Comparison of ENCODE assay signal across 10 cellular contexts in genomic region chr6:154474636-154475428, GRCh38. TPM values are rescaled to one million over a fixed set of nuclear protein-coding genes. Genes with fewer than 3 reads are reported as not detected.
DNase-seq lines count a peak whose midpoint lies in the region; ATAC-seq and TF ChIP-seq lines count a peak whose summit lies in the region.
"Had no signal": no experiment of that assay in that cellular context is flagged by ENCODE, and none has a peak within 500 bp of the region (broad histone marks: within the 10 kb centered on the region; RNA-seq: fewer than 3 reads in every experiment).

No MANE protein-coding gene starts in this region.

- no peaks in the 10 kb centered on the region for H3K36me3 ChIP-seq in RWPE2 (ENCODE audit: low read depth)
- no peaks in the 10 kb centered on the region for H3K36me3 ChIP-seq in CD8-positive, alpha-beta T cell (ENCODE audit: insufficient read depth, low read length)

- peaks cover 6% of the 10 kb centered on the region for H3K9me3 Mint-ChIP-seq in CD8-positive, alpha-beta T cell

- H3K4me1 Mint-ChIP-seq in CD8-positive, alpha-beta T cell (ENCODE audit: low read depth), result no peaks in the 10 kb centered on the region

- peak; percentile 96 for DNase-seq in Daoy (ENCODE audit: low read depth)
- no peak for DNase-seq in RWPE2 (ENCODE audit: low spot score)
- peak; percentile 88 for DNase-seq in fibroblast of mammary gland (ENCODE audit: low read depth)
- peak; percentile 65 for DNase-seq in pulmonary artery endothelial cell (ENCODE audit: low read depth, low spot score)
- DNase-seq in CD8-positive, alpha-beta T cell, result no peak
- DNase-seq in iPS-NIHi11 (ENCODE audit: low spot score), result no peak
- DNase-seq: stimulated activated CD4-positive, alpha-beta T cell treated with anti-CD3 and anti-CD28 coated beads, Interleukin-12 subunit alpha, Interleukin-12 subunit beta, amount 100 ng/mL, for 4 hours had no signal

- H3K4me3 Mint-ChIP-seq in CD8-positive, alpha-beta T cell, result no peak overlapping the region

- CTCF ChIA-PET in CD8-positive, alpha-beta T cell (lab: Charles Lee), result no interaction called here

- POLR2A ChIA-PET in CD8-positive, alpha-beta T cell (lab: Charles Lee), result no interaction called here

- H3K36me3 Mint-ChIP-seq in CD8-positive, alpha-beta T cell, result no peaks in the 10 kb centered on the region

- H3K27me3 Mint-ChIP-seq in CD8-positive, alpha-beta T cell (ENCODE audit: low read depth), result no peaks in the 10 kb centered on the region

- H3K4me1 ChIP-seq in RWPE2 (ENCODE audit: insufficient read depth, poor library complexity, severe bottlenecking), result no peaks in the 10 kb centered on the region
- H3K4me1 ChIP-seq in CD8-positive, alpha-beta T cell (ENCODE audit: insufficient read depth, low read length), result no peaks in the 10 kb centered on the region

- TF ChIP-seq CTCF in RWPE2 (IDR thresholded peaks at IDR 0.05; ENCODE audit: poor library complexity, severe bottlenecking) (no peak), fibroblast of mammary gland (conservative IDR thresholded peaks at IDR 0.05; ENCODE audit: control insufficient read depth, insufficient read depth, low read depth, low read length) (no peak)
- no peak for TF ChIP-seq CTCF in CD8-positive, alpha-beta T cell (IDR thresholded peaks at IDR 0.05)

- ATAC-seq in RWPE2 (ENCODE audit: low read depth) (peak; percentile 56; the same call in 2 of the 3 replicates), HG02884 (IDR thresholded peaks at IDR 0.05; ENCODE audit: unreplicated experiment) (no peak), GM21576 (IDR thresholded peaks at IDR 0.05; ENCODE audit: unreplicated experiment) (no peak)
- ATAC-seq in CD8-positive, alpha-beta T cell, result no peak
- ATAC-seq: Panc1 had no signal

- H3K27ac Mint-ChIP-seq in CD8-positive, alpha-beta T cell, result no peak overlapping the region

- no peaks in the 10 kb centered on the region for H3K27me3 ChIP-seq in RWPE2 (ENCODE audit: insufficient read depth, poor library complexity, severe bottlenecking)
- H3K27me3 ChIP-seq in CD8-positive, alpha-beta T cell (ENCODE audit: insufficient read depth, low read length), result no peaks in the 10 kb centered on the region

- H3K27ac ChIP-seq in RWPE2 (ENCODE audit: poor library complexity, severe bottlenecking), result no peak overlapping the region
- no peak overlapping the region for H3K27ac ChIP-seq in CD8-positive, alpha-beta T cell (ENCODE audit: low read depth, low read length)

- intact Hi-C loops in CD8-positive, alpha-beta T cell (cut with DNase I, micrococcal nuclease), result no loop called here

- no peak overlapping the region for H3K4me3 ChIP-seq in RWPE2 (ENCODE audit: severe bottlenecking)
- no peak overlapping the region for H3K4me3 ChIP-seq in fibroblast of mammary gland (ENCODE audit: control insufficient read depth, low read depth, low read length)
- no peak overlapping the region for H3K4me3 ChIP-seq in CD8-positive, alpha-beta T cell (ENCODE audit: low read depth, low read length)

- H3K9me3 ChIP-seq in RWPE2 (ENCODE audit: severe bottlenecking), result no peaks in the 10 kb centered on the region
- no peaks in the 10 kb centered on the region for H3K9me3 ChIP-seq in CD8-positive, alpha-beta T cell (ENCODE audit: low read length)

RNA-seq across cellular contexts. Expression of gene CNKSR3, which starts 35.7 kb away (rescaled TPM):
- 13.0 and 14.9 TPM in 2 replicates for total RNA-seq in Daoy (2014; rRNA removed; shearing (Covaris generic))
- total RNA-seq in pulmonary artery endothelial cell, result 7.3 and 11.8 TPM in 2 replicates
- not detected for total RNA-seq in CD8-positive, alpha-beta T cell

Comparison
In these comparisons a context has a peak if more than half of its experiments do, and no peak if none do; other contexts are left out.
1. DNase-seq: peak in Daoy (single experiment), fibroblast of mammary gland (single experiment) and pulmonary artery endothelial cell (single experiment); none in RWPE2 (single experiment), CD8-positive, alpha-beta T cell (0 of 7) and iPS-NIHi11 (single experiment).